In genomic region chr9:2241875-2242741, GRCh38 we compare ENCODE assay signal across 8 cellular contexts.
DNase-seq lines count a peak whose midpoint lies in the region; ATAC-seq, FAIRE-seq and TF ChIP-seq lines count a peak whose summit lies in the region.

No MANE protein-coding gene starts in this region.

- no peaks in the 10 kb centered on the region for H3K27me3 ChIP-seq in RWPE2 (ENCODE audit: insufficient read depth, poor library complexity, severe bottlenecking)
- no peaks in the 10 kb centered on the region for H3K27me3 ChIP-seq in tibial nerve

- DNase-seq in EL = peak; percentile 85
- peak; percentile 67 for DNase-seq in H54 (ENCODE audit: insufficient read length, low spot score)
- DNase-seq in LNCaP clone FGC (ENCODE audit: low read depth) = peak; percentile 75
- DNase-seq in RWPE2 (ENCODE audit: low spot score) = peak; percentile 67
- peak; percentile 89 for DNase-seq in glutamatergic neuron
- DNase-seq in omental fat pad (ENCODE audit: low spot score) = peak; percentile 50
- DNase-seq in tibial nerve (ENCODE audit: low spot score in 2 of 2) = peak; percentile 64 to 70

- TF ChIP-seq CTCF in LNCaP clone FGC (IDR thresholded peaks at IDR 0.05; ENCODE audit: control insufficient read depth, extremely low read depth, insufficient read depth) (no peak), RWPE2 (IDR thresholded peaks at IDR 0.05; ENCODE audit: poor library complexity, severe bottlenecking) (no peak), glutamatergic neuron (IDR thresholded peaks at IDR 0.05; ENCODE audit: partially characterized antibody, unreplicated experiment) (no peak), omental fat pad (IDR thresholded peaks at IDR 0.05) (no peak), tibial nerve (IDR thresholded peaks at IDR 0.05) (peak in 2 of 5 experiments; percentile 21 to 52)

- H3K4me3 Mint-ChIP-seq in activated naive CD4-positive, alpha-beta T cell treated with anti-CD3 and anti-CD28 coated beads, Interleukin-2, amount 50 U/mL, for 24 hours = peak overlapping the region; percentile 68
- peak overlapping the region; percentile 96 for H3K4me3 Mint-ChIP-seq in glutamatergic neuron (ENCODE audit: unreplicated experiment)

- H3K27ac ChIP-seq in RWPE2 (ENCODE audit: poor library complexity, severe bottlenecking) = no peak overlapping the region
- H3K27ac ChIP-seq in tibial nerve = peak overlapping the region in 1 of 4 donors; percentile 13

- peak; percentile 92 for ATAC-seq in RWPE2 (ENCODE audit: low read depth)
- peak; percentile 89 for ATAC-seq in omental fat pad (ENCODE audit: low FRiP score)

- H3K36me3 Mint-ChIP-seq in activated naive CD4-positive, alpha-beta T cell treated with anti-CD3 and anti-CD28 coated beads, Interleukin-2, amount 50 U/mL, for 24 hours = peaks cover 2% of the 10 kb centered on the region
- H3K36me3 Mint-ChIP-seq in glutamatergic neuron (ENCODE audit: unreplicated experiment) = no peaks in the 10 kb centered on the region

- H3K9me3 ChIP-seq in RWPE2 (ENCODE audit: severe bottlenecking) (no peaks in the 10 kb centered on the region), tibial nerve (peaks cover 0 to 5% (median 0%) of the 10 kb centered on the region in 4 donors)

- peaks cover 17% of the 10 kb centered on the region for H3K4me1 Mint-ChIP-seq in activated naive CD4-positive, alpha-beta T cell treated with anti-CD3 and anti-CD28 coated beads, Interleukin-2, amount 50 U/mL, for 24 hours
- H3K4me1 Mint-ChIP-seq in glutamatergic neuron (ENCODE audit: low read depth, unreplicated experiment) = peaks cover 14% of the 10 kb centered on the region

- TF ChIP-seq POLR2A in H54 (IDR thresholded peaks at IDR 0.05; ENCODE audit: low read depth, low read length) = peak; percentile 41; the same call in 1 of the 2 replicates
- TF ChIP-seq POLR2A in tibial nerve (IDR thresholded peaks at IDR 0.05) = peak; percentile 29 to 85

- peaks cover 15% of the 10 kb centered on the region for H3K27me3 Mint-ChIP-seq in activated naive CD4-positive, alpha-beta T cell treated with anti-CD3 and anti-CD28 coated beads, Interleukin-2, amount 50 U/mL, for 24 hours
- H3K27me3 Mint-ChIP-seq in glutamatergic neuron (ENCODE audit: unreplicated experiment) = no peaks in the 10 kb centered on the region

- H3K4me3 ChIP-seq in LNCaP clone FGC (ENCODE audit: low read depth, low read length) (peak overlapping the region; percentile 52), RWPE2 (ENCODE audit: severe bottlenecking) (peak overlapping the region; percentile 34), tibial nerve (peak overlapping the region; percentile 30 to 50 (median 46))

- TF ChIP-seq EP300 in tibial nerve (IDR thresholded peaks at IDR 0.05) = peak in 1 of 2 donors; percentile 73

- H3K27ac Mint-ChIP-seq in activated naive CD4-positive, alpha-beta T cell treated with anti-CD3 and anti-CD28 coated beads, Interleukin-2, amount 50 U/mL, for 24 hours = no peak overlapping the region
- H3K27ac Mint-ChIP-seq in glutamatergic neuron (ENCODE audit: unreplicated experiment) = peak overlapping the region; percentile 99

- no peaks in the 10 kb centered on the region for H3K4me1 ChIP-seq in RWPE2 (ENCODE audit: insufficient read depth, poor library complexity, severe bottlenecking)
- peaks cover 0 to 20% (median 0%) of the 10 kb centered on the region in 4 donors for H3K4me1 ChIP-seq in tibial nerve

- H3K36me3 ChIP-seq in RWPE2 (ENCODE audit: low read depth) (no peaks in the 10 kb centered on the region), tibial nerve (no peaks in the 10 kb centered on the region)

- H3K9me3 Mint-ChIP-seq in activated naive CD4-positive, alpha-beta T cell treated with anti-CD3 and anti-CD28 coated beads, Interleukin-2, amount 50 U/mL, for 24 hours = no peaks in the 10 kb centered on the region
- H3K9me3 Mint-ChIP-seq in glutamatergic neuron (ENCODE audit: unreplicated experiment) = peaks cover 1% of the 10 kb centered on the region

- 1 to 2% methylated on average over 35 to 37 of the region's 38 CpGs for whole genome bisulfite sequencing in tibial nerve, 2 donors

- FAIRE-seq in H54 (lab: Jason Lieb, UNC) = peak; percentile 27
